In genomic region chr9:97985058-97985861, GRCh38 we compare ENCODE assay signal across 1 cellular context.
A peak's percentile ranks its signal among the peaks of the same experiment; 100 is the strongest.
TF ChIP-seq lines count a peak whose summit lies in the region.

No MANE protein-coding gene starts in this region.

TF ChIP-seq in HepG2, 621 proteins besides CTCF, POLR2A, EP300 and RAD21 (continued from another document):
- TF ChIP-seq GRHL1 (CRISPR knock-in tag; conservative IDR thresholded peaks at IDR 0.05) (no peak), KDM4B (CRISPR knock-in tag; IDR thresholded peaks at IDR 0.05) (no peak), SP5 (CRISPR knock-in tag; IDR thresholded peaks at IDR 0.05; ENCODE audit: borderline replicate concordance, low read depth) (no peak; the same call in 1 of the 2 replicates), HOXD1 (CRISPR knock-in tag; IDR thresholded peaks at IDR 0.05) (no peak), ZNF431 (CRISPR knock-in tag; IDR thresholded peaks at IDR 0.05; ENCODE audit: borderline replicate concordance, low read depth) (0 out of 2 replicates have a peak, but pooled peaks have one; percentile 29), ONECUT2 (CRISPR knock-in tag; IDR thresholded peaks at IDR 0.05) (no peak), KMT2B (CRISPR knock-in tag; IDR thresholded peaks at IDR 0.05) (no peak), ARID4A (CRISPR knock-in tag; IDR thresholded peaks at IDR 0.05; ENCODE audit: borderline replicate concordance) (no peak; the same call in 1 of the 2 replicates), RBM39 (IDR thresholded peaks at IDR 0.05; ENCODE audit: low read depth, low read length, poor library complexity, severe bottlenecking) (no peak), HOXA3 (CRISPR knock-in tag; IDR thresholded peaks at IDR 0.05) (no peak), ZNF367 (CRISPR knock-in tag; IDR thresholded peaks at IDR 0.05; ENCODE audit: borderline replicate concordance) (no peak), SP2 (CRISPR knock-in tag; IDR thresholded peaks at IDR 0.05) (no peak), KDM6A (CRISPR knock-in tag; IDR thresholded peaks at IDR 0.05; ENCODE audit: low read depth) (no peak), MAFG (CRISPR knock-in tag; IDR thresholded peaks at IDR 0.05) (no peak), SRY (CRISPR knock-in tag; IDR thresholded peaks at IDR 0.05) (0 out of 2 replicates have a peak, but pooled peaks have one; percentile 35), ZNF253 (CRISPR knock-in tag; IDR thresholded peaks at IDR 0.05; ENCODE audit: borderline replicate concordance) (no peak), ZNF605 (CRISPR knock-in tag; IDR thresholded peaks at IDR 0.05) (peak; percentile 69; the same call in 1 of the 2 replicates), ZNF44 (CRISPR knock-in tag; IDR thresholded peaks at IDR 0.05) (no peak), MAF1 (CRISPR knock-in tag; IDR thresholded peaks at IDR 0.05; ENCODE audit: borderline replicate concordance) (no peak), MAFF (IDR thresholded peaks at IDR 0.05; ENCODE audit: low read depth, low read length) (no peak), RORA (CRISPR knock-in tag; IDR thresholded peaks at IDR 0.05) (no peak), SRSF4 (IDR thresholded peaks at IDR 0.05; ENCODE audit: low read depth, low read length, poor library complexity, severe bottlenecking) (no peak), ARID5B (CRISPR knock-in tag; IDR thresholded peaks at IDR 0.05) (peak; percentile 6; the same call in 1 of the 2 replicates), ZFP36L1 (CRISPR knock-in tag; IDR thresholded peaks at IDR 0.05) (no peak), HCFC1 (IDR thresholded peaks at IDR 0.05; ENCODE audit: low read depth, low read length) (no peak), ZNF30 (CRISPR knock-in tag; IDR thresholded peaks at IDR 0.05) (no peak; the same call in 1 of the 2 replicates), ZNF33A (CRISPR knock-in tag; IDR thresholded peaks at IDR 0.05; ENCODE audit: borderline replicate concordance) (no peak), SIX1 (CRISPR knock-in tag; IDR thresholded peaks at IDR 0.05; ENCODE audit: borderline replicate concordance) (no peak), PHF5A (CRISPR knock-in tag; IDR thresholded peaks at IDR 0.05; ENCODE audit: low read depth, unreplicated experiment) (peak; percentile 27), ZNF256 (CRISPR knock-in tag; conservative IDR thresholded peaks at IDR 0.05) (0 out of 2 replicates have a peak, but pooled peaks have one; percentile 57), WIZ (CRISPR knock-in tag; IDR thresholded peaks at IDR 0.05) (no peak), TEAD2 (CRISPR knock-in tag; IDR thresholded peaks at IDR 0.05) (no peak), ZBTB26 (CRISPR knock-in tag; IDR thresholded peaks at IDR 0.05; ENCODE audit: borderline replicate concordance) (no peak), ZFP1 (CRISPR knock-in tag; IDR thresholded peaks at IDR 0.05) (no peak), NKX3-1 (CRISPR knock-in tag; IDR thresholded peaks at IDR 0.05) (peak; percentile 65; the same call in 1 of the 2 replicates), SIX4 (CRISPR knock-in tag; IDR thresholded peaks at IDR 0.05) (no peak)
